In the genomic region with DNA sequence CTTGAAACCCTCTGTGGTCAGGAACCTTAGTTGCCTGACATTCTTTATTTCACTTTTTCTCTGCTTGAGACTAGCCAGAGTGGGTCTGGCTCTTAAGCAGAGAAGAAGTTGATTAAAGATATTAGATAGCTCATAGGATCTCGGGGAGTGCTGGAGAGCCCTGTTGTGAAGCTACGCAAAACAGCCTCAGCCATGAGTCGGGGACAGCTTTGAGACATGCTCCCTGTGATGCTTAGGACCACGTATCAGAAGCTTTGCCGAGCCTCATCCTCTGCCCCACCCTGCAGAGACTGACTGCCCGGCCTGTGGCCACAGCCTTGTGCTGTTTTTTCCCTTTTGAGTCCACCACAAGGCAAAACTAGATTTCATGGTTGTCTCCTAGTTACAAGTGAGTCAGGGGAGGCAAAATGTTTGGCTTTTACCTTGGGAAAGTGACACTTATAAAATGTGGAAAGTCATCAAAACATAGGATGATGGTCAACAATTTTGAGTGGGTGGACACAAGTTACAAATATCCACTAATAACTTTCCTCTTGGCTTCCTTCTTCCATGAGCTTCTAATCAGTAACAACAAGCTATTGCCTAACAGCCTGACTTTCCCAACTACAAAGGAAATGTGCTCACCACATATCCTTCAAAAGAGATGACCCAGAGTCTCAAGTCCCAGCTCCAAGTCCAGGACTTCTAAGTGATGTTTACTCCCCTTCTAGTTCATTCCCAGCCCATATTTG, we compare ENCODE assay signal across 8 cellular contexts.
DNase-seq lines count a peak whose midpoint lies in the region; ATAC-seq and TF ChIP-seq lines count a peak whose summit lies in the region.
"Had no signal": no experiment of that assay in that cellular context is flagged by ENCODE, and none has a peak within 500 bp of the region (broad histone marks: within the 10 kb centered on the region; RNA-seq: fewer than 3 reads in every experiment).

No MANE protein-coding gene starts in this region.

- H3K27me3 ChIP-seq in right lobe of liver (no peaks in the 10 kb centered on the region), tibial nerve (no peaks in the 10 kb centered on the region)

- TF ChIP-seq EP300 in tibial nerve (IDR thresholded peaks at IDR 0.05): peak in 1 of 2 donors; percentile 71

- ATAC-seq in right lobe of liver (peak; percentile 26 to 91 (median 62)), HG02571 (IDR thresholded peaks at IDR 0.05; ENCODE audit: unreplicated experiment) (no peak), HG02852 (IDR thresholded peaks at IDR 0.05; ENCODE audit: unreplicated experiment) (no peak), HG03139 (IDR thresholded peaks at IDR 0.05; ENCODE audit: unreplicated experiment) (no peak)

- H3K36me3 ChIP-seq in right lobe of liver: no peaks in the 10 kb centered on the region
- H3K36me3 ChIP-seq in tibial nerve: peaks cover 0 to 18% (median 0%) of the 10 kb centered on the region in 3 donors

- H3K9me3 ChIP-seq in right lobe of liver: no peaks in the 10 kb centered on the region
- H3K9me3 ChIP-seq in tibial nerve: peaks cover 0 to 3% (median 0%) of the 10 kb centered on the region in 4 donors

- intact Hi-C loops in right lobe of liver (cut with DNase I): no loop called here

- DNase-seq in LHCN-M2 (ENCODE audit: low read depth): peak; percentile 65
- peak; percentile 89 for DNase-seq in choroid plexus epithelial cell (ENCODE audit: low read depth)
- DNase-seq in right lobe of liver: no peak
- DNase-seq in tibial nerve (ENCODE audit: low spot score in 2 of 2): peak in 1 of 2 donors; percentile 64
- DNase-seq: effector CD8-positive, alpha-beta T cell had no signal

- WGBS in right lobe of liver (ENCODE audit: insufficient coverage, low coverage, low lambda C conversion rate, missing lambda C conversion rate): 72% methylated on average over 6 of the region's 6 CpGs
- 73 to 77% methylated on average over 6 of the region's 6 CpGs for WGBS in tibial nerve, 2 donors

- TF ChIP-seq CTCF in choroid plexus epithelial cell (conservative IDR thresholded peaks at IDR 0.05; ENCODE audit: low read depth, low read length) (no peak), right lobe of liver (IDR thresholded peaks at IDR 0.05) (no peak), tibial nerve (IDR thresholded peaks at IDR 0.05) (no peak)

- H3K27ac ChIP-seq in right lobe of liver: peak overlapping the region in 1 of 3 donors; percentile 1
- peak overlapping the region in 3 of 4 donors; percentile 47 to 73 (median 67) for H3K27ac ChIP-seq in tibial nerve

- H3K4me3 ChIP-seq in choroid plexus epithelial cell (ENCODE audit: low read depth, low read length) (no peak overlapping the region), right lobe of liver (no peak overlapping the region), tibial nerve (no peak overlapping the region)

- TF ChIP-seq POLR2A in right lobe of liver (IDR thresholded peaks at IDR 0.05) (no peak), tibial nerve (IDR thresholded peaks at IDR 0.05) (no peak)

- no peaks in the 10 kb centered on the region for H3K4me1 ChIP-seq in right lobe of liver
- peaks cover 0 to 9% (median 0%) of the 10 kb centered on the region in 4 donors for H3K4me1 ChIP-seq in tibial nerve

Comparison
In these comparisons a context has a peak if more than half of its experiments do, and no peak if none do; other contexts are left out.
1. DNase-seq: peak in LHCN-M2 (single experiment) and choroid plexus epithelial cell (single experiment); none in right lobe of liver (0 of 3).
2. ATAC-seq: peak in right lobe of liver (4 of 4); none in HG02571 (single experiment), HG02852 (single experiment) and HG03139 (single experiment).